Comparison of ENCODE assay signal across 8 cellular contexts in genomic region chr5:173327948-173328895, GRCh38. TPM values are rescaled to one million over a fixed set of nuclear protein-coding genes. Genes with fewer than 3 reads are reported as not detected.
A peak's percentile ranks its signal among the peaks of the same experiment; 100 is the strongest.
DNase-seq lines count a peak whose midpoint lies in the region; ATAC-seq and TF ChIP-seq lines count a peak whose summit lies in the region.

STC2 (minus strand) TSS chr5:173328414; CDS start chr5:173328193, 221 bp downstream.

- peak within 1 kb of the TSS in 11 of 12 donors; percentile 4 to 87 (median 59) for H3K27ac ChIP-seq in heart left ventricle

- peaks cover 0 to 61% (median 5%) of the 10 kb centered on the region in 9 donors for H3K27me3 ChIP-seq in heart left ventricle

- intact Hi-C loops in heart left ventricle (cut with DNase I) = loop anchor here in 1 of 10 donors (10.0 kb wide), 1 partner anchor 247 kb away; no protein-coding TSS in a partner anchor

- ATAC-seq in GM18508 (IDR thresholded peaks at IDR 0.05; ENCODE audit: insufficient read depth, unreplicated experiment) (peak; percentile 33), HG03097 (IDR thresholded peaks at IDR 0.05; ENCODE audit: low FRiP score, unreplicated experiment) (peak; percentile 41), heart left ventricle (peak; percentile 46 to 77 (median 76))

- H3K4me1 Mint-ChIP-seq in activated naive CD4-positive, alpha-beta T cell treated with anti-CD3 and anti-CD28 coated beads, Interleukin-2, amount 50 U/mL, for 24 hours = peaks cover 41% of the 10 kb centered on the region
- H3K4me1 Mint-ChIP-seq in progenitor cell of endocrine pancreas (ENCODE audit: low read depth) = peaks cover 21% of the 10 kb centered on the region

- H3K9me3 ChIP-seq in heart left ventricle = no peaks in the 10 kb centered on the region

- H3K27ac Mint-ChIP-seq in activated naive CD4-positive, alpha-beta T cell treated with anti-CD3 and anti-CD28 coated beads, Interleukin-2, amount 50 U/mL, for 24 hours = peak within 1 kb of the TSS; percentile 91
- peak within 1 kb of the TSS; percentile 96 for H3K27ac Mint-ChIP-seq in progenitor cell of endocrine pancreas

- H3K4me3 ChIP-seq in heart left ventricle = peak within 1 kb of the TSS; percentile 33 to 68 (median 59)

- in situ Hi-C loops in ACHN (cut with HindIII; ENCODE audit: low pct_ligation_motif_present, low pct_unique_long_range_greater_than_20kb, low sequenced_read_pairs) = no loop called here

- H3K9me3 Mint-ChIP-seq in activated naive CD4-positive, alpha-beta T cell treated with anti-CD3 and anti-CD28 coated beads, Interleukin-2, amount 50 U/mL, for 24 hours = no peaks in the 10 kb centered on the region
- no peaks in the 10 kb centered on the region for H3K9me3 Mint-ChIP-seq in progenitor cell of endocrine pancreas (ENCODE audit: low read depth)

- H3K4me3 Mint-ChIP-seq in activated naive CD4-positive, alpha-beta T cell treated with anti-CD3 and anti-CD28 coated beads, Interleukin-2, amount 50 U/mL, for 24 hours = peak within 1 kb of the TSS; percentile 92
- peak within 1 kb of the TSS; percentile 88 for H3K4me3 Mint-ChIP-seq in progenitor cell of endocrine pancreas (ENCODE audit: low read depth)

- H3K36me3 Mint-ChIP-seq in activated naive CD4-positive, alpha-beta T cell treated with anti-CD3 and anti-CD28 coated beads, Interleukin-2, amount 50 U/mL, for 24 hours = no peaks in the 10 kb centered on the region
- peaks cover 7% of the 10 kb centered on the region for H3K36me3 Mint-ChIP-seq in progenitor cell of endocrine pancreas (ENCODE audit: insufficient read depth)

- peaks cover 49% of the 10 kb centered on the region for H3K27me3 Mint-ChIP-seq in activated naive CD4-positive, alpha-beta T cell treated with anti-CD3 and anti-CD28 coated beads, Interleukin-2, amount 50 U/mL, for 24 hours
- H3K27me3 Mint-ChIP-seq in progenitor cell of endocrine pancreas = peaks cover 54% of the 10 kb centered on the region

- peak in 1 of 2 donors; percentile 58 for TF ChIP-seq POLR2A in heart left ventricle (IDR thresholded peaks at IDR 0.05)

- DNase-seq in ACHN (peak; percentile 86), NCI-H2171 treated with DMSO at 0.1 percent for 48 hours (lab: John Stamatoyannopoulos, UW) (peak; percentile 83), heart left ventricle (peak; percentile 79 to 91 (median 85)), progenitor cell of endocrine pancreas (ENCODE audit: low spot score, unreplicated experiment) (peak; percentile 79), T-helper 9 cell (no peak)

- no peaks in the 10 kb centered on the region for H3K36me3 ChIP-seq in heart left ventricle

- peaks cover 7 to 68% (median 47%) of the 10 kb centered on the region in 12 donors for H3K4me1 ChIP-seq in heart left ventricle

- TF ChIP-seq CTCF in heart left ventricle (IDR thresholded peaks at IDR 0.05) (no peak), progenitor cell of endocrine pancreas (IDR thresholded peaks at IDR 0.05; ENCODE audit: unreplicated experiment) (no peak)

- WGBS in heart left ventricle, 4 donors = 0 to 1% (median 1%) methylated on average over 51 to 74 of the region's 74 CpGs

RNA-seq across cellular contexts. Expression of gene STC2, which starts in this region (rescaled TPM):
- total RNA-seq in heart left ventricle = 10 to 100 TPM in 4 of 9 donors, 1 to 10 TPM in 5; 3.9 to 15.0 (median 8.6) TPM
- 10 to 100 TPM in 1 of 2 donors, 1 to 10 TPM in 1; 6.2 to 15.2 TPM for polyA plus RNA-seq in heart left ventricle
- 12.2 and 20.2 TPM in 2 replicates for total RNA-seq in progenitor cell of endocrine pancreas
